Comparison of ENCODE assay signal across 2 cellular contexts in the genomic region with DNA sequence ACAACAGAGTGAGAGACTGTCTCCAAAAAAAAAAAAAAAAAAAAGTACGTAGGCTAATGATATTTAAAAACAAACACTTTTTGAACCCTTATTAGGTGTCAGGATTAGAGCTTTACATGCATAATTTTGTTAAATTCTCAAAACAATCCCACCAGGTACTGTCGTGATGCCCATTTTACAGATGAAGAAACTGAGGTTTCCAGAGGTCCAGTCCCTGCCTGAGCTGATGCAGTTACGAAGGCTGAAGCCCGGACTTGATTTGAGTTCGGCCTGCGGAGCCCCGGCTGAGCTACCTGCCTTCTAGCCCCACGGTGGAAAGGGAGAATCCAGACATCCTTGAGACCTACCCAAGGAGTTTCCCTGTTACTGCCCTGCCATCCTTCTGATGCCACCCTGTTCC.
TF ChIP-seq lines count a peak whose summit lies in the region.

No MANE protein-coding gene starts in this region.

TF ChIP-seq in IMR-90, 13 proteins besides CTCF, POLR2A, EP300 and RAD21:
- TF ChIP-seq, protein P1, sequence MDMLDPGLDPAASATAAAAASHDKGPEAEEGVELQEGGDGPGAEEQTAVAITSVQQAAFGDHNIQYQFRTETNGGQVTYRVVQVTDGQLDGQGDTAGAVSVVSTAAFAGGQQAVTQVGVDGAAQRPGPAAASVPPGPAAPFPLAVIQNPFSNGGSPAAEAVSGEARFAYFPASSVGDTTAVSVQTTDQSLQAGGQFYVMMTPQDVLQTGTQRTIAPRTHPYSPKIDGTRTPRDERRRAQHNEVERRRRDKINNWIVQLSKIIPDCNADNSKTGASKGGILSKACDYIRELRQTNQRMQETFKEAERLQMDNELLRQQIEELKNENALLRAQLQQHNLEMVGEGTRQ (IDR thresholded peaks at IDR 0.05; ENCODE audit: low read depth, low read length): no peak
- no peak for TF ChIP-seq BHLHE40 (IDR thresholded peaks at IDR 0.05; ENCODE audit: low read depth, low read length)
- TF ChIP-seq SMC3 (IDR thresholded peaks at IDR 0.05; ENCODE audit: low read depth, low read length): no peak
- TF ChIP-seq NFE2L2 (IDR thresholded peaks at IDR 0.05; ENCODE audit: low read depth, low read length): no peak
- no peak for TF ChIP-seq MAFK (IDR thresholded peaks at IDR 0.05; ENCODE audit: low read depth, low read length)
- TF ChIP-seq MAZ (IDR thresholded peaks at IDR 0.05; ENCODE audit: borderline replicate concordance, low read depth, low read length): no peak

TF ChIP-seq in H1, 55 proteins besides CTCF, POLR2A, EP300 and RAD21:
- no peak for TF ChIP-seq SAP30 (IDR thresholded peaks at IDR 0.05; ENCODE audit: insufficient read depth, insufficient replicate concordance, low read length)
- TF ChIP-seq ASH2L (IDR thresholded peaks at IDR 0.05; ENCODE audit: low read length): no peak
- no peak for TF ChIP-seq CHD1 (IDR thresholded peaks at IDR 0.05; ENCODE audit: low read depth, low read length)
